17 cellular contexts compared by ENCODE assay signal in genomic region chr3:52520141-52520667, GRCh38. TPM values are rescaled to one million over a fixed set of nuclear protein-coding genes. Genes with fewer than 3 reads are reported as not detected.
A peak's percentile ranks its signal among the peaks of the same experiment; 100 is the strongest.
DNase-seq lines count a peak whose midpoint lies in the region; ATAC-seq and TF ChIP-seq lines count a peak whose summit lies in the region.
"Had no signal": no experiment of that assay in that cellular context is flagged by ENCODE, and none has a peak within 500 bp of the region (broad histone marks: within the 10 kb centered on the region; RNA-seq: fewer than 3 reads in every experiment).

No MANE protein-coding gene starts in this region.

- H3K4ac ChIP-seq in neuronal stem cell (ENCODE audit: low read length), result peak overlapping the region; percentile 66

- H3K9ac ChIP-seq in neuronal stem cell (ENCODE audit: low read depth, low read length, poor library complexity), result peak overlapping the region; percentile 44
- H3K9ac ChIP-seq: BLaER1 had no signal

- no peak for TF ChIP-seq CTCF in RWPE1 (conservative IDR thresholded peaks at IDR 0.05; ENCODE audit: low read depth)

- peaks cover 2% of the 10 kb centered on the region for H3K79me1 ChIP-seq in neuronal stem cell (ENCODE audit: low read depth, low read length)

- no peaks in the 10 kb centered on the region for H3K9me3 ChIP-seq in neuronal stem cell (replicated peaks in 1 of 2; ENCODE audit: control insufficient read depth in 2 of 2, insufficient read depth in 1 of 2, low read depth in 1 of 2, low read length in 2 of 2)
- H3K9me3 ChIP-seq: BE2C, BLaER1, Caco-2 had no signal

- no peak overlapping the region for H2AFZ ChIP-seq in neuronal stem cell (ENCODE audit: low read length)

- H2BK15ac ChIP-seq in neuronal stem cell (ENCODE audit: low read length), result no peak overlapping the region

- no peak overlapping the region for H3K4me2 ChIP-seq in neuronal stem cell (ENCODE audit: insufficient read depth, low read length, poor library complexity, severe bottlenecking)
- H3K4me2 ChIP-seq: BLaER1 had no signal

- peak overlapping the region; percentile 25 for H2AK5ac ChIP-seq in neuronal stem cell (ENCODE audit: low read depth, low read length)

- no peak overlapping the region for H3K4me3 ChIP-seq in neuronal stem cell (ENCODE audit: low read length in 2 of 2)
- H3K4me3 ChIP-seq: BLaER1 had no signal

- H2BK120ac ChIP-seq in neuronal stem cell (ENCODE audit: low read depth, low read length), result no peak overlapping the region

- H3K4me1 ChIP-seq in neuronal stem cell (ENCODE audit: control insufficient read depth in 2 of 2, insufficient read depth in 1 of 2, low read depth in 1 of 2, low read length in 2 of 2), result peaks cover under 1 to 6% of the 10 kb centered on the region in 2 donors
- H3K4me1 ChIP-seq: BLaER1, Caco-2 had no signal

- H3K23ac ChIP-seq in neuronal stem cell (ENCODE audit: low read depth, low read length, poor library complexity), result no peak overlapping the region

- peak overlapping the region; percentile 11 for H3K18ac ChIP-seq in neuronal stem cell (ENCODE audit: low read length)

- DNase-seq in Right ventricle myocardium inferior (ENCODE audit: missing footprints) (peak; percentile 60), Right ventricle myocardium superior (no peak), RWPE1 (ENCODE audit: low spot score) (no peak), neuronal stem cell (ENCODE audit: low spot score) (no peak), COR-L47 (lab: John Stamatoyannopoulos, UW) (no peak), HCEC 1CT (no peak)
- DNase-seq: ACHN; BE2C; C1 segment of cervical spinal cord; Caco-2; Calu3; CD4-positive, CD25-positive, alpha-beta regulatory T cell; CD8-positive, alpha-beta memory T cell; DMS79 treated with DMSO at 0.1 percent for 48 hours; GF-D8 had no signal

- H3K36me3 ChIP-seq in neuronal stem cell (replicated peaks in 1 of 2; ENCODE audit: control insufficient read depth in 2 of 2, insufficient read depth in 2 of 2, low read length in 2 of 2), result peaks cover 15 to 17% of the 10 kb centered on the region in 2 donors

- CTCF ChIA-PET in RWPE1 (lab: Yijun Ruan, JAX), result interaction anchor here (1.0 kb wide), 1 partner anchor 10 kb away, joined by 6 read pairs; no protein-coding TSS in a partner anchor

- 0 out of 2 replicates have a peak overlapping the region, but pooled peaks have one; percentile 21 for H3K27ac ChIP-seq in RWPE1
- H3K27ac ChIP-seq in neuronal stem cell (replicated peaks; ENCODE audit: low read length), result no peak overlapping the region
- H3K27ac ChIP-seq: BLaER1 had no signal

- POLR2A ChIA-PET in RWPE1 (lab: Yijun Ruan, JAX; ENCODE audit: low non-redundant PET), result no interaction called here

- WGBS in neuronal stem cell (ENCODE audit: extremely low coverage in 2 of 2, insufficient read length in 2 of 2, insufficient replicate concordance in 1 of 2), 2 donors, result no CpG with 5 or more reads among the region's 14 CpGs

- peaks cover 2 to 17% (median 9%) of the 10 kb centered on the region in 3 experiments for H3K27me3 ChIP-seq in neuronal stem cell (ENCODE audit: control insufficient read depth in 3 of 3, insufficient read depth in 3 of 3, low read depth in 1 of 3, low read length in 3 of 3)
- H3K27me3 ChIP-seq: BE2C, BLaER1 had no signal

- H3K14ac ChIP-seq in neuronal stem cell (ENCODE audit: low read length), result no peak overlapping the region

- intact Hi-C loops in Right ventricle myocardium inferior (cut with DNase I), result no loop called here
- intact Hi-C loops in Right ventricle myocardium superior (cut with DNase I), result no loop called here

- ATAC-seq in Right ventricle myocardium inferior (no peak), Right ventricle myocardium superior (ENCODE audit: poor library complexity) (no peak)

- H2BK5ac ChIP-seq in neuronal stem cell (ENCODE audit: low read length), result no peak overlapping the region

- H2BK12ac ChIP-seq in neuronal stem cell (ENCODE audit: low read length), result peak overlapping the region; percentile 41

- no peak overlapping the region for H4K8ac ChIP-seq in neuronal stem cell (ENCODE audit: low read depth, low read length)

- H4K91ac ChIP-seq in neuronal stem cell (ENCODE audit: low read depth, low read length, poor library complexity), result no peak overlapping the region

RNA-seq across cellular contexts. Expression of gene NT5DC2, which starts 13.5 kb away (rescaled TPM):
- total RNA-seq in Right ventricle myocardium inferior (105 TPM), Right ventricle myocardium superior (84.1 TPM)
- polyA plus RNA-seq in neuronal stem cell (2013, experiment 1 of 2), result 246 TPM
- 233 TPM for polyA plus RNA-seq in neuronal stem cell (2013, experiment 2 of 2)

RNA-seq across cellular contexts. Expression of gene UQCC5, which starts 16.2 kb away (rescaled TPM):
- total RNA-seq in Right ventricle myocardium inferior (71.1 TPM), Right ventricle myocardium superior (71.2 TPM)
- 41.8 TPM for polyA plus RNA-seq in neuronal stem cell (2013, experiment 1 of 2)
- 44.8 TPM for polyA plus RNA-seq in neuronal stem cell (2013, experiment 2 of 2)

RNA-seq across cellular contexts. Expression of gene STAB1, which starts 25.1 kb away (rescaled TPM):
- total RNA-seq in Right ventricle myocardium inferior (88.1 TPM), Right ventricle myocardium superior (74.7 TPM)
- 0.10 TPM for polyA plus RNA-seq in neuronal stem cell (2013, experiment 1 of 2)
- polyA plus RNA-seq in neuronal stem cell (2013, experiment 2 of 2), result 0.03 TPM
- polyA plus RNA-seq: CD4-positive, alpha-beta memory T cell; CD4-positive, CD25-positive, alpha-beta regulatory T cell had no signal
